Comparison of ENCODE assay signal across 1 cellular context in the genomic region with DNA sequence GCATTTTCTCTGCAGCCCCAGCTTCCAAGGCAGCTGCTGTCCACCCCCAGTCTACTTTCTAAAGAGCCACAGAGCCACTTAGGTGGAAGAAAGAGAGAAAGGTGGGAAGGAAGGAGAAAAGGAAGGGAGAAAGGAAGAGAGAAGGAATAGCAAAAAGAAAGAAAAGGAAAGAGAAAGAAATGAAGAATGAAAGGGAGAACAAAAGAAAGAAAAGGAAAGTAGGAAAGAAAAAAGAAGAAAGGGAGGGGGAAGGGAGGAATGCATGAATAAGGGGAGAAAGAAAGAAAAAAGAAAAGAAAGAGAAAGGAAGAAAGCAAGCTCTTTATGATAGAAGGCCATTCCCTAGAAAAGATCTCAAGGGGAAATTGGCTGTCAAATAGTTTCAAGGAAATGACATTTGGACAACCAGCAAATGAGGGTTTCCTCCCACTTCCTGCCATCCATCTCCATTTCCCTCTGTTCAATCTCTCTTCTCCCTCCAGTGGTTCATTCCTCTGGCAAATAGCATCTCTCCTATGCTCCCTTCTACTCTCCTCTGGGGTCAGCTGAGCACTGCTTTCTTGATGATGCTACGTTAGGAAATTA.
TF ChIP-seq lines count a peak whose summit lies in the region.

No MANE protein-coding gene starts in this region.

TF ChIP-seq in K562, 482 proteins besides CTCF, POLR2A, EP300 and RAD21 (continued from another document and continues in another):
- TF ChIP-seq, protein P1, sequence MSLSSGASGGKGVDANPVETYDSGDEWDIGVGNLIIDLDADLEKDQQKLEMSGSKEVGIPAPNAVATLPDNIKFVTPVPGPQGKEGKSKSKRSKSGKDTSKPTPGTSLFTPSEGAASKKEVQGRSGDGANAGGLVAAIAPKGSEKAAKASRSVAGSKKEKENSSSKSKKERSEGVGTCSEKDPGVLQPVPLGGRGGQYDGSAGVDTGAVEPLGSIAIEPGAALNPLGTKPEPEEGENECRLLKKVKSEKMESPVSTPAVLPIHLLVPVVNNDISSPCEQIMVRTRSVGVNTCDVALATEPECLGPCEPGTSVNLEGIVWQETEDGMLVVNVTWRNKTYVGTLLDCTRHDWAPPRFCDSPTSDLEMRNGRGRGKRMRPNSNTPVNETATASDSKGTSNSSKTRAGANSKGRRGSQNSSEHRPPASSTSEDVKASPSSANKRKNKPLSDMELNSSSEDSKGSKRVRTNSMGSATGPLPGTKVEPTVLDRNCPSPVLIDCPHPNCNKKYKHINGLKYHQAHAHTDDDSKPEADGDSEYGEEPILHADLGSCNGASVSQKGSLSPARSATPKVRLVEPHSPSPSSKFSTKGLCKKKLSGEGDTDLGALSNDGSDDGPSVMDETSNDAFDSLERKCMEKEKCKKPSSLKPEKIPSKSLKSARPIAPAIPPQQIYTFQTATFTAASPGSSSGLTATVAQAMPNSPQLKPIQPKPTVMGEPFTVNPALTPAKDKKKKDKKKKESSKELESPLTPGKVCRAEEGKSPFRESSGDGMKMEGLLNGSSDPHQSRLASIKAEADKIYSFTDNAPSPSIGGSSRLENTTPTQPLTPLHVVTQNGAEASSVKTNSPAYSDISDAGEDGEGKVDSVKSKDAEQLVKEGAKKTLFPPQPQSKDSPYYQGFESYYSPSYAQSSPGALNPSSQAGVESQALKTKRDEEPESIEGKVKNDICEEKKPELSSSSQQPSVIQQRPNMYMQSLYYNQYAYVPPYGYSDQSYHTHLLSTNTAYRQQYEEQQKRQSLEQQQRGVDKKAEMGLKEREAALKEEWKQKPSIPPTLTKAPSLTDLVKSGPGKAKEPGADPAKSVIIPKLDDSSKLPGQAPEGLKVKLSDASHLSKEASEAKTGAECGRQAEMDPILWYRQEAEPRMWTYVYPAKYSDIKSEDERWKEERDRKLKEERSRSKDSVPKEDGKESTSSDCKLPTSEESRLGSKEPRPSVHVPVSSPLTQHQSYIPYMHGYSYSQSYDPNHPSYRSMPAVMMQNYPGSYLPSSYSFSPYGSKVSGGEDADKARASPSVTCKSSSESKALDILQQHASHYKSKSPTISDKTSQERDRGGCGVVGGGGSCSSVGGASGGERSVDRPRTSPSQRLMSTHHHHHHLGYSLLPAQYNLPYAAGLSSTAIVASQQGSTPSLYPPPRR (CRISPR knock-in tag; IDR thresholded peaks at IDR 0.05; ENCODE audit: borderline replicate concordance) = no peak
- TF ChIP-seq, protein P2, sequence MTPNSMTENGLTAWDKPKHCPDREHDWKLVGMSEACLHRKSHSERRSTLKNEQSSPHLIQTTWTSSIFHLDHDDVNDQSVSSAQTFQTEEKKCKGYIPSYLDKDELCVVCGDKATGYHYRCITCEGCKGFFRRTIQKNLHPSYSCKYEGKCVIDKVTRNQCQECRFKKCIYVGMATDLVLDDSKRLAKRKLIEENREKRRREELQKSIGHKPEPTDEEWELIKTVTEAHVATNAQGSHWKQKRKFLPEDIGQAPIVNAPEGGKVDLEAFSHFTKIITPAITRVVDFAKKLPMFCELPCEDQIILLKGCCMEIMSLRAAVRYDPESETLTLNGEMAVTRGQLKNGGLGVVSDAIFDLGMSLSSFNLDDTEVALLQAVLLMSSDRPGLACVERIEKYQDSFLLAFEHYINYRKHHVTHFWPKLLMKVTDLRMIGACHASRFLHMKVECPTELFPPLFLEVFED (CRISPR knock-in tag; conservative IDR thresholded peaks at IDR 0.05) = 0 out of 2 replicates have a peak, but pooled peaks have one; percentile 77
- TF ChIP-seq FOXJ2 (tag; IDR thresholded peaks at IDR 0.05) (no peak), ZNF274 (IDR thresholded peaks at IDR 0.05; ENCODE audit: borderline replicate concordance, low read depth, low read length) (no peak), ZNF77 (CRISPR knock-in tag; IDR thresholded peaks at IDR 0.05) (no peak), HLTF (IDR thresholded peaks at IDR 0.05) (peak; percentile 68; the same call in 1 of the 2 replicates), FOXA3 (CRISPR knock-in tag; conservative IDR thresholded peaks at IDR 0.05 in 1 of 2, IDR thresholded peaks at IDR 0.05 in 1 of 2) (no peak), SMARCA4 (IDR thresholded peaks at IDR 0.05) (0 out of 2 replicates have a peak, but pooled peaks have one; percentile 19), ZNF79 (CRISPR knock-in tag; IDR thresholded peaks at IDR 0.05; ENCODE audit: low read depth) (no peak), U2AF1 (optimal IDR thresholded peaks at IDR 0.05; ENCODE audit: low read depth, low read length) (no peak), PHTF2 (CRISPR knock-in tag; IDR thresholded peaks at IDR 0.05) (no peak), SP1 (CRISPR knock-in tag; IDR thresholded peaks at IDR 0.05) (no peak), TEAD2 (tag; IDR thresholded peaks at IDR 0.05) (no peak), MXI1 (IDR thresholded peaks at IDR 0.05; ENCODE audit: low read depth, low read length) (no peak), ASH1L (IDR thresholded peaks at IDR 0.05; ENCODE audit: borderline replicate concordance, low read depth, partially characterized antibody) (peak; percentile 17), HNRNPL (IDR thresholded peaks at IDR 0.05; ENCODE audit: low read depth, low read length) (no peak), MAZ (CRISPR knock-in tag; conservative IDR thresholded peaks at IDR 0.05 in 1 of 2, IDR thresholded peaks at IDR 0.05 in 1 of 2) (0 out of 4 replicates have a peak, but pooled peaks of 1 of the 2 experiments have one; percentile 39), OTX1 (CRISPR knock-in tag; IDR thresholded peaks at IDR 0.05) (peak; percentile 78; the same call in 1 of the 2 replicates)
- TF ChIP-seq, protein P3, sequence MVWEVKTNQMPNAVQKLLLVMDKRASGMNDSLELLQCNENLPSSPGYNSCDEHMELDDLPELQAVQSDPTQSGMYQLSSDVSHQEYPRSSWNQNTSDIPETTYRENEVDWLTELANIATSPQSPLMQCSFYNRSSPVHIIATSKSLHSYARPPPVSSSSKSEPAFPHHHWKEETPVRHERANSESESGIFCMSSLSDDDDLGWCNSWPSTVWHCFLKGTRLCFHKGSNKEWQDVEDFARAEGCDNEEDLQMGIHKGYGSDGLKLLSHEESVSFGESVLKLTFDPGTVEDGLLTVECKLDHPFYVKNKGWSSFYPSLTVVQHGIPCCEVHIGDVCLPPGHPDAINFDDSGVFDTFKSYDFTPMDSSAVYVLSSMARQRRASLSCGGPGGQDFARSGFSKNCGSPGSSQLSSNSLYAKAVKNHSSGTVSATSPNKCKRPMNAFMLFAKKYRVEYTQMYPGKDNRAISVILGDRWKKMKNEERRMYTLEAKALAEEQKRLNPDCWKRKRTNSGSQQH (CRISPR knock-in tag; IDR thresholded peaks at IDR 0.05) = peak; percentile 69; the same call in 1 of the 2 replicates
- TF ChIP-seq, protein P4, sequence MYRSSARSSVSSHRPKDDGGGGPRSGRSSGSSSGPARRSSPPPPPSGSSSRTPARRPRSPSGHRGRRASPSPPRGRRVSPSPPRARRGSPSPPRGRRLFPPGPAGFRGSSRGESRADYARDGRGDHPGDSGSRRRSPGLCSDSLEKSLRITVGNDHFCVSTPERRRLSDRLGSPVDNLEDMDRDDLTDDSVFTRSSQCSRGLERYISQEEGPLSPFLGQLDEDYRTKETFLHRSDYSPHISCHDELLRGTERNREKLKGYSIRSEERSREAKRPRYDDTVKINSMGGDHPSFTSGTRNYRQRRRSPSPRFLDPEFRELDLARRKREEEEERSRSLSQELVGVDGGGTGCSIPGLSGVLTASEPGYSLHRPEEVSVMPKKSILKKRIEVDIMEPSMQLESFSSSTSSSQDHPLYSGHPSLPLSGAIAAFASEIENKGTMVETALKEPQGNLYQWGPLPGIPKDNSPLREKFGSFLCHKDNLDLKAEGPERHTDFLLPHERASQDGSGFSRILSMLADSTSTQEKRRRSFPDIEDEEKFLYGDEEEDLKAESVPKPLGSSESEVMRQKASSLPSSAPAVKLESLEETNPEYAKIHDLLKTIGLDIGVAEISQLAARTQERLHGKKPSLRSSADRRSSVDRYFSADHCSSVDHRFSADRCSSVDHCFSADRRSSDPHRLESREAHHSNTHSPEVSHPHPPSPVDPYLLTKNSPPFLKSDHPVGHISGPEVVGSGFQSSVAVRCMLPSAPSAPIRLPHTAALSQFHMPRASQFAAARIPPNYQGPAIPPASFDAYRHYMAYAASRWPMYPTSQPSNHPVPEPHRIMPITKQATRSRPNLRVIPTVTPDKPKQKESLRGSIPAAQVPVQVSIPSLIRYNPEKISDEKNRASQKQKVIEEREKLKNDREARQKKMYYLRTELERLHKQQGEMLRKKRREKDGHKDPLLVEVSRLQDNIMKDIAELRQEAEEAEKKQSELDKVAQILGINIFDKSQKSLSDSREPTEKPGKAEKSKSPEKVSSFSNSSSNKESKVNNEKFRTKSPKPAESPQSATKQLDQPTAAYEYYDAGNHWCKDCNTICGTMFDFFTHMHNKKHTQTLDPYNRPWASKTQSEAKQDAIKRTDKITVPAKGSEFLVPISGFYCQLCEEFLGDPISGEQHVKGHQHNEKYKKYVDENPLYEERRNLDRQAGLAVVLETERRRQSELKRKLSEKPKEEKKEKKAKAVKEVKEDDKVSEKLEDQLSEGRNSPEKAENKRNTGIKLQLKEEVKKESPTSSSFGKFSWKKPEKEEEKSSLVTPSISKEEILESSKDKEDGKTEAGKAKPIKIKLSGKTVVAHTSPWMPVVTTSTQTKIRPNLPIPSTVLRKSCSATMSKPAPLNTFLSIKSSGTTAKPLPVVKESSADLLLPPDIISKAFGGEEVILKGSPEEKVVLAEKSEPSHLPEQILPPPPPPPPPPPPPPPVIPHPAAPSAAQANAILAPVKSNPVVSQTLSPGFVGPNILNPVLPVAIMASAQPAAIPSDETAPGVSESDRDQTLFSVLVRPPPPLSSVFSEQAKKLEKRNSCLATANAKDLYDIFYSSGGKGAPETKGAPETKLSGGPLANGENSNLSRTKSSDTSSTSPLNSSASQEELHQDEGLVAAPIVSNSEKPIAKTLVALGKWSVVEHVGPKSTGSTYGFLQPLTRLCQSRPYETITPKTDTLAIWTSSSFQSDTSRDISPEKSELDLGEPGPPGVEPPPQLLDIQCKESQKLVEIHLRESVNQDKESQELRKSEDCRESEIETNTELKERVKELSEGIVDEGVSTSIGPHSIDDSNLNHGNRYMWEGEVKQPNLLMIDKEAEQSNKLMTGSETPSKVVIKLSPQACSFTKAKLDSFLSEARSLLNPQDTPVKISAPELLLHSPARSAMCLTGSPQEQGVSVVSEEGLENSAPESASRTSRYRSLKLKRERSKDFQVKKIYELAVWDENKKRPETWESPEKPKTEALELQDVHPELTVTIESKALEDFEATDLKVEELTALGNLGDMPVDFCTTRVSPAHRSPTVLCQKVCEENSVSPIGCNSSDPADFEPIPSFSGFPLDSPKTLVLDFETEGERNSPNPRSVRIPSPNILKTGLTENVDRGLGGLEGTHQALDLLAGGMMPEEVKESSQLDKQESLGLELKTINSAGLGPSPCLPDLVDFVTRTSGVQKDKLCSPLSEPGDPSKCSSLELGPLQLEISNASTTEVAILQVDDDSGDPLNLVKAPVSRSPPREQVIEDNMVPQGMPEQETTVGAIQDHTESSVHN (IDR thresholded peaks at IDR 0.05; ENCODE audit: borderline replicate concordance in 1 of 2, low read depth in 1 of 2) = no peak
- TF ChIP-seq, protein P5, sequence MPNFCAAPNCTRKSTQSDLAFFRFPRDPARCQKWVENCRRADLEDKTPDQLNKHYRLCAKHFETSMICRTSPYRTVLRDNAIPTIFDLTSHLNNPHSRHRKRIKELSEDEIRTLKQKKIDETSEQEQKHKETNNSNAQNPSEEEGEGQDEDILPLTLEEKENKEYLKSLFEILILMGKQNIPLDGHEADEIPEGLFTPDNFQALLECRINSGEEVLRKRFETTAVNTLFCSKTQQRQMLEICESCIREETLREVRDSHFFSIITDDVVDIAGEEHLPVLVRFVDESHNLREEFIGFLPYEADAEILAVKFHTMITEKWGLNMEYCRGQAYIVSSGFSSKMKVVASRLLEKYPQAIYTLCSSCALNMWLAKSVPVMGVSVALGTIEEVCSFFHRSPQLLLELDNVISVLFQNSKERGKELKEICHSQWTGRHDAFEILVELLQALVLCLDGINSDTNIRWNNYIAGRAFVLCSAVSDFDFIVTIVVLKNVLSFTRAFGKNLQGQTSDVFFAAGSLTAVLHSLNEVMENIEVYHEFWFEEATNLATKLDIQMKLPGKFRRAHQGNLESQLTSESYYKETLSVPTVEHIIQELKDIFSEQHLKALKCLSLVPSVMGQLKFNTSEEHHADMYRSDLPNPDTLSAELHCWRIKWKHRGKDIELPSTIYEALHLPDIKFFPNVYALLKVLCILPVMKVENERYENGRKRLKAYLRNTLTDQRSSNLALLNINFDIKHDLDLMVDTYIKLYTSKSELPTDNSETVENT (CRISPR knock-in tag; IDR thresholded peaks at IDR 0.05) = no peak
- TF ChIP-seq, protein P6, sequence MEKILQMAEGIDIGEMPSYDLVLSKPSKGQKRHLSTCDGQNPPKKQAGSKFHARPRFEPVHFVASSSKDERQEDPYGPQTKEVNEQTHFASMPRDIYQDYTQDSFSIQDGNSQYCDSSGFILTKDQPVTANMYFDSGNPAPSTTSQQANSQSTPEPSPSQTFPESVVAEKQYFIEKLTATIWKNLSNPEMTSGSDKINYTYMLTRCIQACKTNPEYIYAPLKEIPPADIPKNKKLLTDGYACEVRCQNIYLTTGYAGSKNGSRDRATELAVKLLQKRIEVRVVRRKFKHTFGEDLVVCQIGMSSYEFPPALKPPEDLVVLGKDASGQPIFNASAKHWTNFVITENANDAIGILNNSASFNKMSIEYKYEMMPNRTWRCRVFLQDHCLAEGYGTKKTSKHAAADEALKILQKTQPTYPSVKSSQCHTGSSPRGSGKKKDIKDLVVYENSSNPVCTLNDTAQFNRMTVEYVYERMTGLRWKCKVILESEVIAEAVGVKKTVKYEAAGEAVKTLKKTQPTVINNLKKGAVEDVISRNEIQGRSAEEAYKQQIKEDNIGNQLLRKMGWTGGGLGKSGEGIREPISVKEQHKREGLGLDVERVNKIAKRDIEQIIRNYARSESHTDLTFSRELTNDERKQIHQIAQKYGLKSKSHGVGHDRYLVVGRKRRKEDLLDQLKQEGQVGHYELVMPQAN (IDR thresholded peaks at IDR 0.05; ENCODE audit: borderline replicate concordance) = 0 out of 2 replicates have a peak, but pooled peaks have one; percentile 27
- TF ChIP-seq, protein P7, sequence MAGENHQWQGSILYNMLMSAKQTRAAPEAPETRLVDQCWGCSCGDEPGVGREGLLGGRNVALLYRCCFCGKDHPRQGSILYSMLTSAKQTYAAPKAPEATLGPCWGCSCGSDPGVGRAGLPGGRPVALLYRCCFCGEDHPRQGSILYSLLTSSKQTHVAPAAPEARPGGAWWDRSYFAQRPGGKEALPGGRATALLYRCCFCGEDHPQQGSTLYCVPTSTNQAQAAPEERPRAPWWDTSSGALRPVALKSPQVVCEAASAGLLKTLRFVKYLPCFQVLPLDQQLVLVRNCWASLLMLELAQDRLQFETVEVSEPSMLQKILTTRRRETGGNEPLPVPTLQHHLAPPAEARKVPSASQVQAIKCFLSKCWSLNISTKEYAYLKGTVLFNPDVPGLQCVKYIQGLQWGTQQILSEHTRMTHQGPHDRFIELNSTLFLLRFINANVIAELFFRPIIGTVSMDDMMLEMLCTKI (IDR thresholded peaks at IDR 0.05; ENCODE audit: partially characterized antibody) = no peak
- TF ChIP-seq, protein P8, sequence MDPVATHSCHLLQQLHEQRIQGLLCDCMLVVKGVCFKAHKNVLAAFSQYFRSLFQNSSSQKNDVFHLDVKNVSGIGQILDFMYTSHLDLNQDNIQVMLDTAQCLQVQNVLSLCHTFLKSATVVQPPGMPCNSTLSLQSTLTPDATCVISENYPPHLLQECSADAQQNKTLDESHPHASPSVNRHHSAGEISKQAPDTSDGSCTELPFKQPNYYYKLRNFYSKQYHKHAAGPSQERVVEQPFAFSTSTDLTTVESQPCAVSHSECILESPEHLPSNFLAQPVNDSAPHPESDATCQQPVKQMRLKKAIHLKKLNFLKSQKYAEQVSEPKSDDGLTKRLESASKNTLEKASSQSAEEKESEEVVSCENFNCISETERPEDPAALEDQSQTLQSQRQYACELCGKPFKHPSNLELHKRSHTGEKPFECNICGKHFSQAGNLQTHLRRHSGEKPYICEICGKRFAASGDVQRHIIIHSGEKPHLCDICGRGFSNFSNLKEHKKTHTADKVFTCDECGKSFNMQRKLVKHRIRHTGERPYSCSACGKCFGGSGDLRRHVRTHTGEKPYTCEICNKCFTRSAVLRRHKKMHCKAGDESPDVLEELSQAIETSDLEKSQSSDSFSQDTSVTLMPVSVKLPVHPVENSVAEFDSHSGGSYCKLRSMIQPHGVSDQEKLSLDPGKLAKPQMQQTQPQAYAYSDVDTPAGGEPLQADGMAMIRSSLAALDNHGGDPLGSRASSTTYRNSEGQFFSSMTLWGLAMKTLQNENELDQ (CRISPR knock-in tag; IDR thresholded peaks at IDR 0.05; ENCODE audit: borderline replicate concordance) = no peak
